17 cellular contexts compared by ENCODE assay signal in the genomic region with DNA sequence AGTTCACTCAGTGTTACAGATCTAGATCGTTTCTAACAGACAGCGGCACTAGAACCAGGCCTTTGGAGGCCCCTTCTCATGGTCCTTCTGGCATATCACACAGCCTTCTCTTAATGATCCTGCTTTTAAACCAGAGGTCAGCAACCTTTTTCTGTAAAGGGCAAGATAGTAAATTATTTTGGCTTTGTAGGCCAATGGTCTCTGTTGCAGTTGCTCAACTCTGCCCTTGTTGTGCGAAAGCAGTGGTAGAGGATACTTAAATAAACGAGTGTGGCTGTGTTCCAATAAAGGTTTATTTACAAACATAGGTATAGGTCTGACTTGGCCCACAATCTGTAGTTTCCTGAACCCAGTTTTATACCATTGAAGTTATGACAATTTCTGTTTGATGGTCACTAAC. TPM values are rescaled to one million over a fixed set of nuclear protein-coding genes. Genes with fewer than 3 reads are reported as not detected.
DNase-seq lines count a peak whose midpoint lies in the region; ATAC-seq and TF ChIP-seq lines count a peak whose summit lies in the region.
"Had no signal": no experiment of that assay in that cellular context is flagged by ENCODE, and none has a peak within 500 bp of the region (broad histone marks: within the 10 kb centered on the region; RNA-seq: fewer than 3 reads in every experiment).

No MANE protein-coding gene starts in this region.

- intact Hi-C loops in breast epithelium (cut with DNase I; ENCODE audit: low total_unique reads) (loop anchor here (2.0 to 10.0 kb wide), 2 partner anchors 59 to 1011 kb away; no protein-coding TSS in a partner anchor), MCF 10A (cut with micrococcal nuclease) (loop anchor here (10.0 kb wide), 2 partner anchors 271 to 1221 kb away; no protein-coding TSS in a partner anchor), vagina (cut with DNase I) (loop anchor here (10.0 kb wide), 1 partner anchor 1011 kb away; no protein-coding TSS in a partner anchor)

- no peaks in the 10 kb centered on the region for H3K36me3 Mint-ChIP-seq in MCF 10A (ENCODE audit: insufficient read depth, unreplicated experiment)
- H3K36me3 Mint-ChIP-seq in nephron (ENCODE audit: low read depth) = no peaks in the 10 kb centered on the region

- H3K27ac Mint-ChIP-seq in MCF 10A (ENCODE audit: low read depth, unreplicated experiment) (no peak overlapping the region), nephron (peak overlapping the region; percentile 77 to 92 (median 79))
- H3K27ac Mint-ChIP-seq: B cell; CD4-positive, alpha-beta T cell had no signal

- H3K4me1 Mint-ChIP-seq in MCF 10A (ENCODE audit: insufficient read depth, unreplicated experiment) = no peaks in the 10 kb centered on the region
- peaks cover 30% of the 10 kb centered on the region for H3K4me1 Mint-ChIP-seq in nephron

- DNase-seq in breast epithelium (ENCODE audit: low spot score in 2 of 2) (no peak), MCF 10A (ENCODE audit: unreplicated experiment) (no peak), vagina (ENCODE audit: extremely low spot score in 2 of 2) (no peak), H7 (no peak)
- DNase-seq in activated CD8-positive, alpha-beta memory T cell treated with anti-CD3 and anti-CD28 coated beads, Interleukin-2, amount 50 U/mL, for 48 hours = no peak
- DNase-seq: 8988T; C1 segment of cervical spinal cord; CD4-positive, alpha-beta T cell; DMS 273 treated with DMSO at 0.1 percent for 48 hours; GM23248 had no signal

- H3K4me3 ChIP-seq in breast epithelium (no peak overlapping the region), gastroesophageal sphincter (no peak overlapping the region), vagina (no peak overlapping the region), H7 (ENCODE audit: insufficient read depth, low read depth, low read length) (no peak overlapping the region)
- H3K4me3 ChIP-seq: GM23248 had no signal

- TF ChIP-seq CTCF in breast epithelium (IDR thresholded peaks at IDR 0.05) = no peak
- no peak for TF ChIP-seq CTCF in MCF 10A (IDR thresholded peaks at IDR 0.05; ENCODE audit: unreplicated experiment)
- no peak for TF ChIP-seq CTCF in gastroesophageal sphincter (IDR thresholded peaks at IDR 0.05)
- TF ChIP-seq CTCF in nephron (IDR thresholded peaks at IDR 0.05; ENCODE audit: unreplicated experiment in 3 of 3) = no peak
- no peak for TF ChIP-seq CTCF in vagina (IDR thresholded peaks at IDR 0.05)

- H3K4me1 ChIP-seq in breast epithelium (peaks cover 0 to 7% of the 10 kb centered on the region in 2 donors), gastroesophageal sphincter (peaks cover 5 to 65% (median 17%) of the 10 kb centered on the region in 3 donors), vagina (peaks cover 65% of the 10 kb centered on the region)

- CTCF ChIA-PET in MCF 10A (lab: Yijun Ruan, JAX) = interaction anchor here (0.6 to 1.1 kb wide), 3 partner anchors 1001 to 1198 kb away, joined by 3 to 5 read pairs (median 4); no protein-coding TSS in a partner anchor

- no peak for TF ChIP-seq EP300 in gastroesophageal sphincter (IDR thresholded peaks at IDR 0.05)

- POLR2A ChIA-PET in MCF 10A (lab: Yijun Ruan, JAX) = interaction anchor here (0.7 to 2.1 kb wide), 3 partner anchors 24 to 1009 kb away, joined by 3 to 8 read pairs (median 6); no protein-coding TSS in a partner anchor

- BruUV-seq in MCF 10A (replicated peaks; lab: Mats Ljungman, UMichigan) = no TSS peak

- no peaks in the 10 kb centered on the region for H3K9me3 ChIP-seq in breast epithelium
- no peaks in the 10 kb centered on the region for H3K9me3 ChIP-seq in gastroesophageal sphincter
- H3K9me3 ChIP-seq in vagina = no peaks in the 10 kb centered on the region

- H3K27me3 Mint-ChIP-seq in MCF 10A (ENCODE audit: insufficient read depth, unreplicated experiment) = no peaks in the 10 kb centered on the region
- H3K27me3 Mint-ChIP-seq in nephron (ENCODE audit: low read depth) = no peaks in the 10 kb centered on the region
- H3K27me3 Mint-ChIP-seq: B cell; CD4-positive, alpha-beta T cell had no signal

- H3K36me3 ChIP-seq in breast epithelium = no peaks in the 10 kb centered on the region
- no peaks in the 10 kb centered on the region for H3K36me3 ChIP-seq in gastroesophageal sphincter
- H3K36me3 ChIP-seq in vagina = no peaks in the 10 kb centered on the region
- no peaks in the 10 kb centered on the region for H3K36me3 ChIP-seq in H7 (replicated peaks; ENCODE audit: control insufficient read depth, insufficient read depth, low read length)

- H3K27ac ChIP-seq in breast epithelium (peak overlapping the region; percentile 56 to 75), gastroesophageal sphincter (peak overlapping the region; percentile 60 to 89 (median 74)), vagina (peak overlapping the region; percentile 24)
- H3K27ac ChIP-seq: GM23248 had no signal

- H3K27me3 ChIP-seq in breast epithelium = no peaks in the 10 kb centered on the region
- H3K27me3 ChIP-seq in gastroesophageal sphincter = no peaks in the 10 kb centered on the region
- H3K27me3 ChIP-seq in vagina = no peaks in the 10 kb centered on the region
- no peaks in the 10 kb centered on the region for H3K27me3 ChIP-seq in H7 (ENCODE audit: control insufficient read depth, insufficient read depth, low read length)

- H3K4me3 Mint-ChIP-seq in MCF 10A (ENCODE audit: unreplicated experiment) (no peak overlapping the region), nephron (no peak overlapping the region)
- H3K4me3 Mint-ChIP-seq: B cell; CD4-positive, alpha-beta T cell had no signal

- ATAC-seq in gastroesophageal sphincter = no peak
- no peak for ATAC-seq in GM19463 (IDR thresholded peaks at IDR 0.05; ENCODE audit: unreplicated experiment)

- TF ChIP-seq POLR2A in breast epithelium (IDR thresholded peaks at IDR 0.05) = no peak
- no peak for TF ChIP-seq POLR2A in gastroesophageal sphincter (IDR thresholded peaks at IDR 0.05)
- TF ChIP-seq POLR2A in vagina (IDR thresholded peaks at IDR 0.05) = no peak

- H3K9me3 Mint-ChIP-seq in MCF 10A (ENCODE audit: unreplicated experiment) (no peaks in the 10 kb centered on the region), nephron (no peaks in the 10 kb centered on the region)
- H3K9me3 Mint-ChIP-seq: CD4-positive, alpha-beta T cell had no signal

- 91 to 100% methylated on average over 3 to 4 of the region's 4 CpGs for WGBS in gastroesophageal sphincter (ENCODE audit: low coverage in 1 of 2), 2 donors

RNA-seq across cellular contexts. Expression of gene CD180, which starts 47.3 kb away (rescaled TPM):
- 1 to 10 TPM in 2 of 3 donors, under 1 TPM in 1; 0.98 to 4.6 (median 2.8) TPM for total RNA-seq in breast epithelium
- 0.07 TPM in 1 of 2 replicates, not detected in the other for total RNA-seq in MCF 10A (2022)
- total RNA-seq in gastroesophageal sphincter = 1 to 10 TPM in 2 of 4 donors, under 1 TPM in 1, not detected in 1; 0.27 to 2.2 (median 1.2) TPM
- total RNA-seq in vagina = 2.0 TPM
- total RNA-seq in H7 (2014; rRNA removed; shearing (Covaris generic)) = not detected in 2 replicates
- total RNA-seq: Calu3, Daoy, GM23248, HT-29 had no signal

Comparison
In these comparisons a context has a peak if more than half of its experiments do, and no peak if none do; other contexts are left out.
1. H3K27ac ChIP-seq: peak in every context shown above with its lines; median percentile 74 in gastroesophageal sphincter; 66 in breast epithelium; 24 in vagina.